ENCODE assay signal across 18 cellular contexts in the genomic region with DNA sequence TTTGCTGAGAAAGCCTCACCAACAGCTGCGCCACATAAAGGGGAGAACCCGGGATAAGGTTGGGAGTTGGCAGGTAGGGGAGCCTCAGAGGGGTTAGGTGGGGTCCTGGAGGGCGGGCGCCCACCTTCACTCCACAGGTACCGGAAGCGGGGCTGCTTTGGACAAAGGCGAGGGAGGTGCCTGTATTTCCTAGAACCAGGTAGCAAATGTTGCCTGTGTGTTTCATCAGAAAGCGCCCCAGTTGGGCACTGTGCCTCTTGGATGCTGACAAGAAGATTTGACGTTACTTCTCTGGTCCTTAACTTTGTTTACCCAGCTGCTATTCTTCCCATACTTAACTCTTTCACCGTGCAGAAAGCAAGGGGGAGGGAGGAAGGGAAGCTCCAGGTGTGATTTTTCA.
A peak's percentile ranks its signal among the peaks of the same experiment; 100 is the strongest.
DNase-seq lines count a peak whose midpoint lies in the region; ATAC-seq, FAIRE-seq and TF ChIP-seq lines count a peak whose summit lies in the region.
"Had no signal": no experiment of that assay in that cellular context is flagged by ENCODE, and none has a peak within 500 bp of the region (broad histone marks: within the 10 kb centered on the region; RNA-seq: fewer than 3 reads in every experiment).

No MANE protein-coding gene starts in this region.

- H3K4me3 ChIP-seq in GM23338 (no peak overlapping the region), pancreas (peak overlapping the region in 1 of 4 donors; percentile 0), PC-9 (no peak overlapping the region)
- H3K4me3 ChIP-seq: SK-N-MC had no signal

- H3F3A ChIP-seq in GM23338 (replicated peaks; ENCODE audit: low read depth) (no peaks in the 10 kb centered on the region), PC-9 (ENCODE audit: insufficient read depth, low read depth) (no peaks in the 10 kb centered on the region)

- no peak for TF ChIP-seq POLR2A in H54 (IDR thresholded peaks at IDR 0.05; ENCODE audit: low read depth, low read length)

- H3K27me3 Mint-ChIP-seq in GM23338 (ENCODE audit: insufficient read depth, low read depth, poor library complexity) (peaks cover 6% of the 10 kb centered on the region), brain (peaks cover 10% of the 10 kb centered on the region)

- H3K9me3 ChIP-seq in pancreas (no peaks in the 10 kb centered on the region), PC-9 (ENCODE audit: insufficient read depth, low read depth) (no peaks in the 10 kb centered on the region)

- no TSS peak for BruUV-seq in PC-9 (replicated peaks; lab: Mats Ljungman, UMichigan)

- H3K36me3 ChIP-seq in GM23338 (ENCODE audit: insufficient read depth) (no peaks in the 10 kb centered on the region), pancreas (no peaks in the 10 kb centered on the region), PC-9 (ENCODE audit: low read depth) (no peaks in the 10 kb centered on the region)

- H3K9me3 Mint-ChIP-seq in GM23338 (no peaks in the 10 kb centered on the region), brain (no peaks in the 10 kb centered on the region)

- DNase-seq in NCI-H2107 treated with DMSO at 0.1 percent for 48 hours (lab: John Stamatoyannopoulos, UW; ENCODE audit: unreplicated experiment) (peak; percentile 40), NCI-H2107 (lab: John Stamatoyannopoulos, UW) (no peak), GM23338 (ENCODE audit: low spot score) (no peak), pancreas (peak; percentile 64 to 93 (median 88)), PC-9 (no peak), H54 (ENCODE audit: insufficient read length, low spot score) (no peak)
- DNase-seq: 8988T; HCEC 1CT; NCI-H1417; NCI-H345; NCI-H524 treated with DMSO at 0.1 percent for 48 hours; NK-92 treated with Interleukin-12 subunit alpha and Interleukin-12 subunit beta, amount 100 ng/mL, for 24 hours; Right ventricle myocardium superior had no signal

- H3K4me1 Mint-ChIP-seq in GM23338 (peaks cover 27% of the 10 kb centered on the region), brain (peaks cover 73% of the 10 kb centered on the region)
- H3K4me1 Mint-ChIP-seq: CD14-positive monocyte had no signal

- H2AFZ ChIP-seq in GM23338 (peak overlapping the region; percentile 12), PC-9 (no peak overlapping the region)

- H3K4me2 ChIP-seq in GM23338 (no peak overlapping the region), PC-9 (no peak overlapping the region)

- no peak for FAIRE-seq in pancreas (lab: Jason Lieb, UNC)
- no peak for FAIRE-seq in H54 (lab: Jason Lieb, UNC)
- FAIRE-seq: G401.6 had no signal

- H3K36me3 Mint-ChIP-seq in GM23338 (ENCODE audit: low read depth) (no peaks in the 10 kb centered on the region), brain (no peaks in the 10 kb centered on the region)
- H3K36me3 Mint-ChIP-seq: CD14-positive monocyte had no signal

- H3K9me2 ChIP-seq in GM23338 (ENCODE audit: insufficient read depth) (no peaks in the 10 kb centered on the region), PC-9 (ENCODE audit: insufficient read depth) (no peaks in the 10 kb centered on the region)

- H3K4me3 Mint-ChIP-seq in GM23338 (no peak overlapping the region), brain (no peak overlapping the region)
- H3K4me3 Mint-ChIP-seq: CD14-positive monocyte had no signal

- ATAC-seq in GM23338 (no peak), pancreas (peak; percentile 76 to 84 (median 82)), HG03039 (IDR thresholded peaks at IDR 0.05; ENCODE audit: unreplicated experiment) (no peak)

- H3K4me1 ChIP-seq in GM23338 (ENCODE audit: insufficient read depth) (peaks cover 13% of the 10 kb centered on the region), pancreas (peaks cover 31 to 40% (median 32%) of the 10 kb centered on the region in 3 donors), PC-9 (replicated peaks; ENCODE audit: insufficient read depth) (no peaks in the 10 kb centered on the region)

- POLR2A ChIA-PET in PC-9 (lab: Charles Lee; ENCODE audit: unreplicated experiment): no interaction called here

- H3K27me3 ChIP-seq in GM23338 (ENCODE audit: insufficient read depth) (no peaks in the 10 kb centered on the region), pancreas (no peaks in the 10 kb centered on the region), PC-9 (ENCODE audit: insufficient read depth, low read depth) (peaks cover 81% of the 10 kb centered on the region)

- 24 to 29% methylated on average over 10 of the region's 10 CpGs for WGBS in pancreas, 2 donors

- no peaks in the 10 kb centered on the region for H3K79me2 ChIP-seq in GM23338 (replicated peaks; ENCODE audit: insufficient read depth)
- H3K79me2 ChIP-seq in PC-9 (ENCODE audit: low read depth): no peaks in the 10 kb centered on the region

- CTCF ChIA-PET in PC-9 (lab: Charles Lee): no interaction called here

- intact Hi-C loops in pancreas (cut with DNase I) (loop anchor here in 1 of 3 donors (10.0 kb wide), 1 partner anchor 796 kb away; no protein-coding TSS in a partner anchor), PC-9 (cut with micrococcal nuclease; ENCODE audit: unreplicated experiment) (loop anchor here (5.0 kb wide), 1 partner anchor 774 kb away; no protein-coding TSS in a partner anchor)

- H3K27ac ChIP-seq in GM23338 (ENCODE audit: low read depth) (no peak overlapping the region), pancreas (peak overlapping the region in 3 of 4 donors; percentile 44 to 83 (median 66)), PC-9 (no peak overlapping the region)
- H3K27ac ChIP-seq: SK-N-MC had no signal

- H3K27ac Mint-ChIP-seq in GM23338: no peak overlapping the region
- peak overlapping the region in 3 of 5 experiments; percentile 4 to 88 (median 36) for H3K27ac Mint-ChIP-seq in brain
- H3K27ac Mint-ChIP-seq: CD14-positive monocyte had no signal

- H4K20me1 ChIP-seq in GM23338 (replicated peaks; ENCODE audit: insufficient read depth) (no peaks in the 10 kb centered on the region), PC-9 (ENCODE audit: insufficient read depth) (no peaks in the 10 kb centered on the region)

- TF ChIP-seq CTCF in GM23338 (conservative IDR thresholded peaks at IDR 0.05; ENCODE audit: low read depth in 2 of 2) (no peak), brain (conservative IDR thresholded peaks at IDR 0.05) (no peak), pancreas (IDR thresholded peaks at IDR 0.05) (no peak), PC-9 (conservative IDR thresholded peaks at IDR 0.05) (no peak)

TF ChIP-seq in GM23338, 12 proteins besides CTCF, POLR2A, EP300 and RAD21:
- TF ChIP-seq ZNF331 (CRISPR knock-in tag; IDR thresholded peaks at IDR 0.05; ENCODE audit: low read depth) (no peak), EZH2phosphoT487 (IDR thresholded peaks at IDR 0.05; ENCODE audit: unreplicated experiment) (no peak), POLR2AphosphoS5 (IDR thresholded peaks at IDR 0.05; ENCODE audit: low read depth) (no peak), ETS1 (IDR thresholded peaks at IDR 0.05) (no peak), STAT1 (IDR thresholded peaks at IDR 0.05; ENCODE audit: unreplicated experiment) (no peak), EZH2 (IDR thresholded peaks at IDR 0.05; ENCODE audit: low read depth, unreplicated experiment) (no peak), NANOG (IDR thresholded peaks at IDR 0.05; ENCODE audit: borderline replicate concordance) (no peak), JUNB (IDR thresholded peaks at IDR 0.05; ENCODE audit: unreplicated experiment) (no peak)

Comparison
In these comparisons a context has a peak if more than half of its experiments do, and no peak if none do; other contexts are left out.
1. DNase-seq: peak in NCI-H2107 treated with DMSO at 0.1 percent for 48 hours (single experiment) and pancreas (6 of 6); none in NCI-H2107 (single experiment), GM23338 (single experiment), PC-9 (0 of 2) and H54 (single experiment).
2. ATAC-seq: peak in pancreas (4 of 4); none in GM23338 (single experiment) and HG03039 (single experiment).
3. H3K27ac ChIP-seq: peak in pancreas (3 of 4); none in GM23338 (single experiment) and PC-9 (single experiment).